20 cellular contexts compared by ENCODE assay signal in the genomic region with DNA sequence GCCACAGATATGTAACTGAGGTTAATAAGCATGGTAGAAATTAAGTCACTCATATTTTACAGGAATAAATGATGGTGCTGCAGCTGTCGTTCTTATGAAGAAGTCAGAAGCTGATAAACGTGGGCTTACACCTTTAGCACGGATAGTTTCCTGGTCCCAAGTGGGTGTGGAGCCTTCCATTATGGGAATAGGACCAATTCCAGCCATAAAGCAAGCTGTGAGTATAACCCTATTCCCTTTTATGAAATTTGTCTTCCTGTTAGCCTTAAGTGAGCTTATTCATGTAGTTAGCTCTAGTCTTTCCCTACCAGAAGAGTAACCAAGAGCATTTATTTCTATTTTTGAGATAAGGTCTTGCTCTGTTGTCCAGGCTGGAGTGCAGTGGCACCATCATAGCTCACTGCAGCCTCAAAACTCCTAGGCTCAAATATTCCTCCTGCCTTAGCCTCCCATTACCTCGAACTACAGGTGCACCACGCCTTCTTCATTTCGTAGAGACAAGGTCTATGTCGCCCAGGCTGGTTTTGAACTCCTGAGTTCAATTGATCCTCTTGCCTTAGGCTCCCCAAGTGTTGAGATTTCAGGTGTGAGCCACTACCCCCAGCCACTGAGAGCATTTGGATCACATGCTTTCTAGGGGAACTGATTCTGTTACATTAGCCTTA. TPM values are rescaled to one million over a fixed set of nuclear protein-coding genes. Genes with fewer than 3 reads are reported as not detected.
DNase-seq lines count a peak whose midpoint lies in the region; ATAC-seq, FAIRE-seq and TF ChIP-seq lines count a peak whose summit lies in the region.
"Had no signal": no experiment of that assay in that cellular context is flagged by ENCODE, and none has a peak within 500 bp of the region (broad histone marks: within the 10 kb centered on the region; RNA-seq: fewer than 3 reads in every experiment).

No MANE protein-coding gene starts in this region.

- no peak overlapping the region for H2AFZ ChIP-seq in HCT116 (ENCODE audit: low read depth, low read length, poor library complexity, severe bottlenecking)
- H2AFZ ChIP-seq in K562 (ENCODE audit: low read depth, low read length), result no peak overlapping the region

- no peak for TF ChIP-seq POLR2A in HCT116 (IDR thresholded peaks at IDR 0.05; ENCODE audit: borderline replicate concordance, extremely low read depth, insufficient read depth, insufficient read length)
- TF ChIP-seq POLR2A in K562 (conservative IDR thresholded peaks at IDR 0.05), result peak; percentile 76

- H3K79me2 ChIP-seq in HCT116 (ENCODE audit: insufficient read depth, low read length), result peaks cover 32% of the 10 kb centered on the region
- peaks cover 17% of the 10 kb centered on the region; the same call in 2 of the 3 replicates for H3K79me2 ChIP-seq in K562 (ENCODE audit: control insufficient read depth, insufficient read depth, low read length)

- POLR2A ChIA-PET in activated CD4-positive, alpha-beta T cell treated with anti-CD3 and anti-CD28 coated beads for 36 hours (lab: Charles Lee), result interaction anchor here (0.9 to 1.0 kb wide), 2 partner anchors 11 to 16 kb away, joined by 3 read pairs; partner anchors contain the start of gene ACAT2
- POLR2A ChIA-PET in HCT116 (lab: Charles Lee), result interaction anchor here (1.4 kb wide), 1 partner anchor 12 kb away, joined by 8 read pairs; the partner anchor contains the start of gene TCP1
- POLR2A ChIA-PET in K562 (lab: Yijun Ruan, JAX), result interaction anchor here (1.0 to 1.6 kb wide), 7 partner anchors 9 to 70 kb away, joined by 3 to 12 read pairs (median 3); partner anchors contain the start of genes MRPL18, TCP1 and WTAP

- peaks cover 9% of the 10 kb centered on the region for H3K4me1 Mint-ChIP-seq in activated CD4-positive, alpha-beta T cell treated with anti-CD3 and anti-CD28 coated beads for 36 hours
- H3K4me1 Mint-ChIP-seq in activated CD4-positive, alpha-beta T cell treated with anti-CD3 and anti-CD28 coated beads, Interleukin-2, amount 10 ng/mL, durations not matched to agents 24 days and 14 days, result peaks cover 15% of the 10 kb centered on the region
- H3K4me1 Mint-ChIP-seq in natural killer cell, result peaks cover 7 to 8% of the 10 kb centered on the region in 2 donors

- CTCF ChIA-PET in activated CD4-positive, alpha-beta T cell treated with anti-CD3 and anti-CD28 coated beads for 36 hours (lab: Charles Lee), result interaction anchor here (1.1 kb wide), 1 partner anchor 74 kb away, joined by 3 read pairs; no protein-coding TSS in a partner anchor
- CTCF ChIA-PET in HCT116 (lab: Charles Lee) (no interaction called here), K562 (lab: Yijun Ruan, JAX; ENCODE audit: low intra/inter-chr PET ratio) (no interaction called here)

- no peak for TF ChIP-seq RAD21 in HCT116 (IDR thresholded peaks at IDR 0.05; ENCODE audit: low read depth)
- no peak for TF ChIP-seq RAD21 in K562 (CRISPR knock-in tag; conservative IDR thresholded peaks at IDR 0.05 in 1 of 2, IDR thresholded peaks at IDR 0.05 in 1 of 2)

- no peak for FAIRE-seq in K562 (lab: Jason Lieb, UNC)
- FAIRE-seq: A204.1, colon, pancreas had no signal

- no peaks in the 10 kb centered on the region for H3K27me3 Mint-ChIP-seq in activated CD4-positive, alpha-beta T cell treated with anti-CD3 and anti-CD28 coated beads for 36 hours
- no peaks in the 10 kb centered on the region for H3K27me3 Mint-ChIP-seq in activated CD4-positive, alpha-beta T cell treated with anti-CD3 and anti-CD28 coated beads, Interleukin-2, amount 10 ng/mL, durations not matched to agents 24 days and 14 days
- no peaks in the 10 kb centered on the region for H3K27me3 Mint-ChIP-seq in natural killer cell (ENCODE audit: low read depth in 2 of 2)

- no peak overlapping the region for H3K27ac ChIP-seq in HCT116 (ENCODE audit: low read depth, low read length)
- H3K27ac ChIP-seq in K562 (ENCODE audit: extremely low read depth, low read depth, low read length), result no peak overlapping the region
- H3K27ac ChIP-seq: BLaER1 treated with 17β-estradiol and CSF1 and Interleukin-3, amounts not matched to agents 10 nM and 100 nM; heart right ventricle; pancreas; SJSA1; stomach; upper lobe of left lung had no signal

- in situ Hi-C loops in K562 (cut with MboI) (no loop called here), GM13976 (cut with MboI; ENCODE audit: low sequenced_read_pairs, unreplicated experiment) (no loop called here)

- H3K9me3 Mint-ChIP-seq in activated CD4-positive, alpha-beta T cell treated with anti-CD3 and anti-CD28 coated beads for 36 hours (ENCODE audit: low read depth), result no peaks in the 10 kb centered on the region
- no peaks in the 10 kb centered on the region for H3K9me3 Mint-ChIP-seq in activated CD4-positive, alpha-beta T cell treated with anti-CD3 and anti-CD28 coated beads, Interleukin-2, amount 10 ng/mL, durations not matched to agents 24 days and 14 days
- H3K9me3 Mint-ChIP-seq in natural killer cell, result no peaks in the 10 kb centered on the region

- no peak for ATAC-seq in activated CD4-positive, alpha-beta T cell treated with anti-CD3 and anti-CD28 coated beads for 36 hours
- ATAC-seq in HCT116 (peak; percentile 43), K562 (peak; percentile 55), natural killer cell (no peak), HG03442 (IDR thresholded peaks at IDR 0.05; ENCODE audit: unreplicated experiment) (no peak)
- ATAC-seq: heart right ventricle, pancreas had no signal

- no peaks in the 10 kb centered on the region for H3K9me1 ChIP-seq in K562 (ENCODE audit: control insufficient read depth, insufficient read depth, low read length)

- H3K9ac ChIP-seq in HCT116 (ENCODE audit: low read length), result no peak overlapping the region
- no peak overlapping the region for H3K9ac ChIP-seq in K562 (ENCODE audit: insufficient read depth in 1 of 2, low read depth in 2 of 2, low read length in 2 of 2)
- H3K9ac ChIP-seq: BLaER1 treated with 17β-estradiol and CSF1 and Interleukin-3, amounts not matched to agents 10 nM and 100 nM had no signal

- H3K9me3 ChIP-seq in HCT116 (ENCODE audit: control insufficient read depth in 1 of 2, insufficient read depth in 1 of 2, low read depth in 1 of 2, low read length in 2 of 2), result no peaks in the 10 kb centered on the region
- no peaks in the 10 kb centered on the region for H3K9me3 ChIP-seq in K562 (replicated peaks; ENCODE audit: control insufficient read depth, insufficient read depth, low read depth, low read length)
- H3K9me3 ChIP-seq: heart right ventricle, pancreas, SJSA1, stomach, upper lobe of left lung had no signal

- TF ChIP-seq EP300 in K562 (IDR thresholded peaks at IDR 0.05; ENCODE audit: low read length), result no peak

- DNase-seq in activated CD4-positive, alpha-beta T cell treated with anti-CD3 and anti-CD28 coated beads for 36 hours, result no peak
- DNase-seq in activated CD4-positive, alpha-beta T cell treated with anti-CD3 and anti-CD28 coated beads, Interleukin-2, amount 10 ng/mL, durations not matched to agents 24 days and 14 days, result no peak
- DNase-seq in HCT116 (ENCODE audit: low read depth, low spot score) (no peak), K562 (ENCODE audit: extremely low read depth in 1 of 4, low spot score in 3 of 4) (peak in 1 of 4 experiments; percentile 7), natural killer cell (no peak), DMS114 treated with DMSO at 0.1 percent for 48 hours (lab: John Stamatoyannopoulos, UW; ENCODE audit: unreplicated experiment) (no peak), GM13976 (ENCODE audit: low spot score) (no peak)
- DNase-seq: activated gamma-delta T cell, DMS53, heart right ventricle, NCI-H187 treated with DMSO at 0.1 percent for 48 hours, NCI-H345, pancreas, stomach, upper lobe of left lung had no signal

- peaks cover 0 to 11% of the 10 kb centered on the region in 2 experiments; a peak in 2 of 4 replicates for H3K4me1 ChIP-seq in HCT116 (ENCODE audit: control insufficient read depth in 1 of 2, insufficient read depth in 2 of 2, low read length in 2 of 2)
- H3K4me1 ChIP-seq in K562 (replicated peaks in 1 of 2; ENCODE audit: control insufficient read depth in 2 of 2, insufficient read depth in 2 of 2, low read length in 2 of 2), result no peaks in the 10 kb centered on the region
- H3K4me1 ChIP-seq: BLaER1 treated with 17β-estradiol and CSF1 and Interleukin-3, amounts not matched to agents 10 nM and 100 nM; heart right ventricle; pancreas; SJSA1; upper lobe of left lung had no signal

- 76% methylated on average over 7 of the region's 7 CpGs for WGBS in K562 (ENCODE audit: insufficient coverage, low coverage, missing lambda C conversion rate)

- H3K4me3 ChIP-seq in HCT116 (replicated peaks in 1 of 2; ENCODE audit: low read depth in 1 of 2, low read length in 2 of 2), result no peak overlapping the region
- no peak overlapping the region for H3K4me3 ChIP-seq in K562
- H3K4me3 ChIP-seq: BLaER1 treated with 17β-estradiol and CSF1 and Interleukin-3, amounts not matched to agents 10 nM and 100 nM; heart right ventricle; pancreas; SJSA1; stomach; upper lobe of left lung had no signal

- TF ChIP-seq CTCF in HCT116 (IDR thresholded peaks at IDR 0.05 in 2 of 3, conservative IDR thresholded peaks at IDR 0.05 in 1 of 3; ENCODE audit: borderline replicate concordance in 1 of 3, insufficient read depth in 1 of 3, low read depth in 2 of 3, low read length in 2 of 3), result no peak
- TF ChIP-seq CTCF in K562 (IDR thresholded peaks at IDR 0.05 in 2 of 3, conservative IDR thresholded peaks at IDR 0.05 in 1 of 3; ENCODE audit: insufficient read depth in 2 of 3, low read depth in 1 of 3, low read length in 3 of 3), result no peak
- TF ChIP-seq CTCF in natural killer cell (IDR thresholded peaks at IDR 0.05), result no peak
- TF ChIP-seq CTCF in GM13976 (IDR thresholded peaks at IDR 0.05; ENCODE audit: borderline replicate concordance, control extremely low read depth, extremely low read depth, insufficient read depth, missing control alignments), result no peak

- peaks cover 28% of the 10 kb centered on the region; the same call in 1 of the 2 replicates for H4K20me1 ChIP-seq in HCT116 (ENCODE audit: insufficient read depth)
- H4K20me1 ChIP-seq in K562 (replicated peaks; ENCODE audit: control insufficient read depth, insufficient read depth, low read length), result peaks cover 5% of the 10 kb centered on the region; the same call in 1 of the 2 replicates

- H3K4me2 ChIP-seq in HCT116 (ENCODE audit: low read length) (no peak overlapping the region; the same call in 1 of the 2 replicates), K562 (ENCODE audit: insufficient read depth, low read length) (no peak overlapping the region)
- H3K4me2 ChIP-seq: BLaER1 treated with 17β-estradiol and CSF1 and Interleukin-3, amounts not matched to agents 10 nM and 100 nM had no signal

- H3K9me2 ChIP-seq in HCT116 (ENCODE audit: insufficient read depth), result no peaks in the 10 kb centered on the region

- no peak overlapping the region for H3K4me3 Mint-ChIP-seq in activated CD4-positive, alpha-beta T cell treated with anti-CD3 and anti-CD28 coated beads for 36 hours
- H3K4me3 Mint-ChIP-seq in activated CD4-positive, alpha-beta T cell treated with anti-CD3 and anti-CD28 coated beads, Interleukin-2, amount 10 ng/mL, durations not matched to agents 24 days and 14 days, result no peak overlapping the region
- no peak overlapping the region for H3K4me3 Mint-ChIP-seq in natural killer cell

- H3K27ac Mint-ChIP-seq in activated CD4-positive, alpha-beta T cell treated with anti-CD3 and anti-CD28 coated beads for 36 hours, result peak overlapping the region; percentile 6
- H3K27ac Mint-ChIP-seq in activated CD4-positive, alpha-beta T cell treated with anti-CD3 and anti-CD28 coated beads, Interleukin-2, amount 10 ng/mL, durations not matched to agents 24 days and 14 days, result no peak overlapping the region
- peak overlapping the region; percentile 50 to 62 for H3K27ac Mint-ChIP-seq in natural killer cell

- RAD21 ChIA-PET in HCT116 (lab: Charles Lee; ENCODE audit: low non-redundant PET in 1 of 2, low total read pairs in 2 of 2, uncharacterized antibody in 2 of 2, unreplicated experiment in 2 of 2), result no interaction called here

- H3K27me3 ChIP-seq in HCT116 (ENCODE audit: insufficient read depth, low read length) (no peaks in the 10 kb centered on the region), K562 (ENCODE audit: control insufficient read depth in 2 of 2, insufficient read depth in 2 of 2, low read length in 2 of 2) (no peaks in the 10 kb centered on the region)
- H3K27me3 ChIP-seq: BLaER1 treated with 17β-estradiol and CSF1 and Interleukin-3, amounts not matched to agents 10 nM and 100 nM; heart right ventricle; pancreas; SJSA1; stomach; upper lobe of left lung had no signal

- intact Hi-C loops in activated CD4-positive, alpha-beta T cell treated with anti-CD3 and anti-CD28 coated beads for 36 hours (cut with DNase I, micrococcal nuclease), result no loop called here
- intact Hi-C loops in activated CD4-positive, alpha-beta T cell treated with anti-CD3 and anti-CD28 coated beads, Interleukin-2, amount 10 ng/mL, durations not matched to agents 24 days and 14 days (cut with micrococcal nuclease), result loop anchor here (1.0 kb wide), 1 partner anchor 8 kb away; no protein-coding TSS in a partner anchor
- intact Hi-C loops in HCT116 (cut with micrococcal nuclease) (no loop called here), K562 (cut with micrococcal nuclease) (no loop called here), natural killer cell (cut with micrococcal nuclease) (no loop called here)

- peaks cover 51% of the 10 kb centered on the region for H3K36me3 Mint-ChIP-seq in activated CD4-positive, alpha-beta T cell treated with anti-CD3 and anti-CD28 coated beads for 36 hours (ENCODE audit: low read depth)
- H3K36me3 Mint-ChIP-seq in activated CD4-positive, alpha-beta T cell treated with anti-CD3 and anti-CD28 coated beads, Interleukin-2, amount 10 ng/mL, durations not matched to agents 24 days and 14 days (ENCODE audit: low read depth), result peaks cover 75% of the 10 kb centered on the region
- H3K36me3 Mint-ChIP-seq in natural killer cell, result peaks cover 29% of the 10 kb centered on the region

- BruUV-seq in HCT116 (replicated peaks; lab: Mats Ljungman, UMichigan) (no TSS peak), K562 (replicated peaks; lab: Mats Ljungman, UMichigan) (no TSS peak)

- H3K36me3 ChIP-seq in HCT116 (ENCODE audit: control insufficient read depth in 1 of 2, insufficient read depth in 2 of 2, low read length in 2 of 2) (peaks cover 40 to 50% of the 10 kb centered on the region in 2 experiments), K562 (ENCODE audit: control insufficient read depth, insufficient read depth, low read length) (peaks cover 99% of the 10 kb centered on the region)

RNA-seq across cellular contexts. Expression of gene TCP1, which starts 12.0 kb away (rescaled TPM):
- 100 to 1,000 TPM; 358 to 496 TPM for total RNA-seq in activated CD4-positive, alpha-beta T cell treated with anti-CD3 and anti-CD28 coated beads for 36 hours
- 528 and 531 TPM in 2 replicates for total RNA-seq in activated CD4-positive, alpha-beta T cell treated with anti-CD3 and anti-CD28 coated beads, Interleukin-2, amount 10 ng/mL, durations not matched to agents 24 days and 14 days
- total RNA-seq in HCT116 (2021; ENCODE audit: unreplicated experiment), result 447 TPM
- 318 and 378 TPM in 2 replicates for polyA plus RNA-seq in HCT116 (2012)
- 417 and 829 TPM in 2 replicates for total RNA-seq in K562 (2011; cell fraction: chromatin; rRNA removed; ENCODE audit: low replicate concordance)
- 282 and 299 TPM in 2 replicates for total RNA-seq in K562 (2011; cell fraction: nucleolus; rRNA removed)
- 449 and 476 TPM in 2 replicates for total RNA-seq in K562 (2011; cell fraction: nucleoplasm; rRNA removed)
- total RNA-seq in K562 (2014; rRNA removed), result 515 and 618 TPM in 2 replicates
- 801 and 895 TPM in 2 replicates for total RNA-seq in K562 (2014; rRNA removed; fragmentation: Illumina TruSeq; extraction: Trizol)
- total RNA-seq in K562 (2015; rRNA removed; fragmentation: Illumina TruSeq; extraction: Trizol), result 711 and 732 TPM in 2 replicates
- total RNA-seq in K562 (2021), result 627 and 658 TPM in 2 replicates
- polyA plus RNA-seq in K562 (2011; rRNA removed), result 276 and 332 TPM in 2 replicates
- 190 and 209 TPM in 2 replicates for polyA plus RNA-seq in K562 (2011; cell fraction: cytosol; rRNA removed)
- polyA plus RNA-seq in K562 (2011; cell fraction: nucleus; rRNA removed), result 340 and 385 TPM in 2 replicates
- polyA plus RNA-seq in K562 (2012), result 349 and 560 TPM in 2 replicates
- 575 and 659 TPM in 2 replicates for polyA plus RNA-seq in K562 (2014; fragmentation: Illumina TruSeq; extraction: Trizol)
- polyA plus RNA-seq in K562 (2014; fragmentation: Nextera tagmentation; extraction: Ambion mirVana), result 100 to 1,000 TPM; 475 to 645 TPM
- 311 and 331 TPM in 2 replicates for polyA plus RNA-seq in K562 (2014; rRNA removed)
- polyA minus RNA-seq in K562 (2011; rRNA and poly(A)+ RNA removed), result 971 and 1,025 TPM in 2 replicates
- polyA minus RNA-seq in K562 (2011; cell fraction: cytosol; rRNA and poly(A)+ RNA removed), result 585 and 708 TPM in 2 replicates
- 302 and 460 TPM in 2 replicates for polyA minus RNA-seq in K562 (2011; cell fraction: nucleus; rRNA and poly(A)+ RNA removed)
- total RNA-seq in natural killer cell, result 100 to 1,000 TPM; 192 to 230 (median 218) TPM

RNA-seq across cellular contexts. Expression of gene MRPL18, which starts 12.9 kb away (rescaled TPM):
- 10 to 100 TPM; 83.7 to 84.4 TPM for total RNA-seq in activated CD4-positive, alpha-beta T cell treated with anti-CD3 and anti-CD28 coated beads for 36 hours
- 106 and 112 TPM in 2 replicates for total RNA-seq in activated CD4-positive, alpha-beta T cell treated with anti-CD3 and anti-CD28 coated beads, Interleukin-2, amount 10 ng/mL, durations not matched to agents 24 days and 14 days
- 106 TPM for total RNA-seq in HCT116 (2021; ENCODE audit: unreplicated experiment)
- polyA plus RNA-seq in HCT116 (2012), result 57.5 and 80.0 TPM in 2 replicates
- total RNA-seq in K562 (2011; cell fraction: chromatin; rRNA removed; ENCODE audit: low replicate concordance), result 16.7 and 22.8 TPM in 2 replicates
- total RNA-seq in K562 (2011; cell fraction: nucleolus; rRNA removed), result 19.2 and 19.5 TPM in 2 replicates
- total RNA-seq in K562 (2011; cell fraction: nucleoplasm; rRNA removed), result 26.3 and 35.2 TPM in 2 replicates
- total RNA-seq in K562 (2014; rRNA removed), result 182 and 213 TPM in 2 replicates
- 176 and 177 TPM in 2 replicates for total RNA-seq in K562 (2014; rRNA removed; fragmentation: Illumina TruSeq; extraction: Trizol)
- total RNA-seq in K562 (2015; rRNA removed; fragmentation: Illumina TruSeq; extraction: Trizol), result 181 and 197 TPM in 2 replicates
- 158 and 162 TPM in 2 replicates for total RNA-seq in K562 (2021)
- polyA plus RNA-seq in K562 (2011; rRNA removed), result 142 and 149 TPM in 2 replicates
- polyA plus RNA-seq in K562 (2011; cell fraction: cytosol; rRNA removed), result 83.2 and 101 TPM in 2 replicates
- polyA plus RNA-seq in K562 (2011; cell fraction: nucleus; rRNA removed), result 56.0 and 76.4 TPM in 2 replicates
- 136 and 193 TPM in 2 replicates for polyA plus RNA-seq in K562 (2012)
- 175 and 196 TPM in 2 replicates for polyA plus RNA-seq in K562 (2014; fragmentation: Illumina TruSeq; extraction: Trizol)
- 100 to 1,000 TPM; 395 to 456 TPM for polyA plus RNA-seq in K562 (2014; fragmentation: Nextera tagmentation; extraction: Ambion mirVana)
- polyA plus RNA-seq in K562 (2014; rRNA removed), result 220 and 256 TPM in 2 replicates
- 64.8 and 70.6 TPM in 2 replicates for polyA minus RNA-seq in K562 (2011; rRNA and poly(A)+ RNA removed)
- 28.2 and 34.9 TPM in 2 replicates for polyA minus RNA-seq in K562 (2011; cell fraction: cytosol; rRNA and poly(A)+ RNA removed)
- polyA minus RNA-seq in K562 (2011; cell fraction: nucleus; rRNA and poly(A)+ RNA removed), result 13.5 and 23.9 TPM in 2 replicates
- total RNA-seq in natural killer cell, result 10 to 100 TPM; 22.3 to 29.6 (median 22.6) TPM

RNA-seq across cellular contexts. Expression of gene ACAT2, which starts 15.5 kb away (rescaled TPM):
- total RNA-seq in activated CD4-positive, alpha-beta T cell treated with anti-CD3 and anti-CD28 coated beads for 36 hours, result 10 to 100 TPM; 55.0 to 82.1 TPM
- total RNA-seq in activated CD4-positive, alpha-beta T cell treated with anti-CD3 and anti-CD28 coated beads, Interleukin-2, amount 10 ng/mL, durations not matched to agents 24 days and 14 days, result 85.3 and 88.2 TPM in 2 replicates
- total RNA-seq in HCT116 (2021; ENCODE audit: unreplicated experiment) (41.6 TPM), K562 (2014; rRNA removed) (63.0 and 74.1 TPM in 2 replicates), K562 (2014; rRNA removed; fragmentation: Illumina TruSeq; extraction: Trizol) (151 and 166 TPM in 2 replicates), K562 (2015; rRNA removed; fragmentation: Illumina TruSeq; extraction: Trizol) (78.8 and 85.6 TPM in 2 replicates), K562 (2021) (131 and 144 TPM in 2 replicates), natural killer cell (10 to 100 TPM; 21.7 to 31.7 (median 26.5) TPM)
- polyA plus RNA-seq in HCT116 (2012), result 25.9 and 26.1 TPM in 2 replicates
- 97.0 and 119 TPM in 2 replicates for total RNA-seq in K562 (2011; cell fraction: chromatin; rRNA removed; ENCODE audit: low replicate concordance)
- 75.9 and 101 TPM in 2 replicates for total RNA-seq in K562 (2011; cell fraction: nucleolus; rRNA removed)
- total RNA-seq in K562 (2011; cell fraction: nucleoplasm; rRNA removed), result 118 and 128 TPM in 2 replicates
- polyA plus RNA-seq in K562 (2011; rRNA removed) (265 and 286 TPM in 2 replicates), K562 (2014; fragmentation: Illumina TruSeq; extraction: Trizol) (93.8 and 98.3 TPM in 2 replicates), K562 (2014; fragmentation: Nextera tagmentation; extraction: Ambion mirVana) (100 to 1,000 TPM; 247 to 309 TPM), K562 (2014; rRNA removed) (90.9 and 94.5 TPM in 2 replicates)
- polyA plus RNA-seq in K562 (2011; cell fraction: cytosol; rRNA removed), result 60.4 and 121 TPM in 2 replicates
- polyA plus RNA-seq in K562 (2011; cell fraction: nucleus; rRNA removed), result 71.9 and 123 TPM in 2 replicates
- 58.3 and 88.8 TPM in 2 replicates for polyA plus RNA-seq in K562 (2012)
- polyA minus RNA-seq in K562 (2011; rRNA and poly(A)+ RNA removed), result 193 and 204 TPM in 2 replicates
- polyA minus RNA-seq in K562 (2011; cell fraction: cytosol; rRNA and poly(A)+ RNA removed), result 59.9 and 62.8 TPM in 2 replicates
- polyA minus RNA-seq in K562 (2011; cell fraction: nucleus; rRNA and poly(A)+ RNA removed), result 42.4 and 92.6 TPM in 2 replicates

RNA-seq across cellular contexts. Expression of gene PNLDC1, which starts 22.7 kb away (rescaled TPM):
- under 1 TPM; 0.11 TPM for total RNA-seq in activated CD4-positive, alpha-beta T cell treated with anti-CD3 and anti-CD28 coated beads for 36 hours
- total RNA-seq in activated CD4-positive, alpha-beta T cell treated with anti-CD3 and anti-CD28 coated beads, Interleukin-2, amount 10 ng/mL, durations not matched to agents 24 days and 14 days, result 0.40 and 0.97 TPM in 2 replicates
- 0.37 TPM for total RNA-seq in HCT116 (2021; ENCODE audit: unreplicated experiment)
- 0.04 and 0.07 TPM in 2 replicates for polyA plus RNA-seq in HCT116 (2012)
- total RNA-seq in K562 (2011; cell fraction: chromatin; rRNA removed; ENCODE audit: low replicate concordance), result not detected in 2 replicates
- not detected in 2 replicates for total RNA-seq in K562 (2011; cell fraction: nucleolus; rRNA removed)
- not detected in 2 replicates for total RNA-seq in K562 (2011; cell fraction: nucleoplasm; rRNA removed)
- not detected in 2 replicates for total RNA-seq in K562 (2014; rRNA removed)
- total RNA-seq in K562 (2014; rRNA removed; fragmentation: Illumina TruSeq; extraction: Trizol), result not detected in 2 replicates
- total RNA-seq in K562 (2015; rRNA removed; fragmentation: Illumina TruSeq; extraction: Trizol), result not detected in 2 replicates
- total RNA-seq in K562 (2021), result not detected in 2 replicates
- not detected in 2 replicates for polyA plus RNA-seq in K562 (2011; rRNA removed)
- 0.12 TPM in 1 of 2 replicates, not detected in the other for polyA plus RNA-seq in K562 (2011; cell fraction: cytosol; rRNA removed)
- not detected in 2 replicates for polyA plus RNA-seq in K562 (2011; cell fraction: nucleus; rRNA removed)
- 0.04 and 0.28 TPM in 2 replicates for polyA plus RNA-seq in K562 (2012)
- not detected in 2 replicates for polyA plus RNA-seq in K562 (2014; fragmentation: Illumina TruSeq; extraction: Trizol)
- polyA plus RNA-seq in K562 (2014; fragmentation: Nextera tagmentation; extraction: Ambion mirVana), result not detected
- 0.07 and 0.12 TPM in 2 replicates for polyA plus RNA-seq in K562 (2014; rRNA removed)
- not detected in 2 replicates for polyA minus RNA-seq in K562 (2011; rRNA and poly(A)+ RNA removed)
- polyA minus RNA-seq in K562 (2011; cell fraction: cytosol; rRNA and poly(A)+ RNA removed), result not detected in 2 replicates
- polyA minus RNA-seq in K562 (2011; cell fraction: nucleus; rRNA and poly(A)+ RNA removed), result not detected in 2 replicates
- total RNA-seq in natural killer cell, result under 1 TPM in 1 of 3 donors, not detected in 2; 0.19 TPM
- total RNA-seq: SJSA1 had no signal

RNA-seq across cellular contexts. Expression of gene WTAP, which starts 50.1 kb away (rescaled TPM):
- total RNA-seq in activated CD4-positive, alpha-beta T cell treated with anti-CD3 and anti-CD28 coated beads for 36 hours, result 10 to 100 TPM; 87.2 to 91.5 TPM
- 107 and 109 TPM in 2 replicates for total RNA-seq in activated CD4-positive, alpha-beta T cell treated with anti-CD3 and anti-CD28 coated beads, Interleukin-2, amount 10 ng/mL, durations not matched to agents 24 days and 14 days
- total RNA-seq in HCT116 (2021; ENCODE audit: unreplicated experiment), result 88.6 TPM
- polyA plus RNA-seq in HCT116 (2012), result 37.7 and 51.9 TPM in 2 replicates
- 63.3 and 139 TPM in 2 replicates for total RNA-seq in K562 (2011; cell fraction: chromatin; rRNA removed; ENCODE audit: low replicate concordance)
- total RNA-seq in K562 (2011; cell fraction: nucleolus; rRNA removed), result 28.2 and 43.2 TPM in 2 replicates
- total RNA-seq in K562 (2011; cell fraction: nucleoplasm; rRNA removed), result 89.1 and 167 TPM in 2 replicates
- total RNA-seq in K562 (2014; rRNA removed), result 84.3 and 86.0 TPM in 2 replicates
- total RNA-seq in K562 (2014; rRNA removed; fragmentation: Illumina TruSeq; extraction: Trizol), result 110 and 124 TPM in 2 replicates
- 117 and 123 TPM in 2 replicates for total RNA-seq in K562 (2015; rRNA removed; fragmentation: Illumina TruSeq; extraction: Trizol)
- total RNA-seq in K562 (2021), result 105 and 110 TPM in 2 replicates
- polyA plus RNA-seq in K562 (2011; rRNA removed), result 34.7 and 52.4 TPM in 2 replicates
- polyA plus RNA-seq in K562 (2011; cell fraction: cytosol; rRNA removed), result 13.4 and 22.5 TPM in 2 replicates
- polyA plus RNA-seq in K562 (2011; cell fraction: nucleus; rRNA removed), result 36.2 and 36.5 TPM in 2 replicates
- 76.6 and 96.2 TPM in 2 replicates for polyA plus RNA-seq in K562 (2012)
- polyA plus RNA-seq in K562 (2014; fragmentation: Illumina TruSeq; extraction: Trizol), result 143 and 156 TPM in 2 replicates
- polyA plus RNA-seq in K562 (2014; fragmentation: Nextera tagmentation; extraction: Ambion mirVana), result 100 to 1,000 TPM in 1 of 2 experiments, 10 to 100 TPM in 1; 73.9 to 115 TPM
- 83.8 and 91.3 TPM in 2 replicates for polyA plus RNA-seq in K562 (2014; rRNA removed)
- polyA minus RNA-seq in K562 (2011; rRNA and poly(A)+ RNA removed), result 111 TPM in 2 replicates
- polyA minus RNA-seq in K562 (2011; cell fraction: cytosol; rRNA and poly(A)+ RNA removed), result 27.6 and 33.8 TPM in 2 replicates
- polyA minus RNA-seq in K562 (2011; cell fraction: nucleus; rRNA and poly(A)+ RNA removed), result 46.2 and 76.4 TPM in 2 replicates
- total RNA-seq in natural killer cell, result 100 to 1,000 TPM; 141 to 167 (median 164) TPM

Comparison
In these comparisons a context has a peak if more than half of its experiments do, and no peak if none do; other contexts are left out.
1. ATAC-seq: peak in HCT116 (single experiment) and K562 (single experiment); none in activated CD4-positive, alpha-beta T cell treated with anti-CD3 and anti-CD28 coated beads for 36 hours (single experiment), natural killer cell (0 of 3) and HG03442 (single experiment).